Comparison of ENCODE assay signal across 8 cellular contexts in the genomic region with DNA sequence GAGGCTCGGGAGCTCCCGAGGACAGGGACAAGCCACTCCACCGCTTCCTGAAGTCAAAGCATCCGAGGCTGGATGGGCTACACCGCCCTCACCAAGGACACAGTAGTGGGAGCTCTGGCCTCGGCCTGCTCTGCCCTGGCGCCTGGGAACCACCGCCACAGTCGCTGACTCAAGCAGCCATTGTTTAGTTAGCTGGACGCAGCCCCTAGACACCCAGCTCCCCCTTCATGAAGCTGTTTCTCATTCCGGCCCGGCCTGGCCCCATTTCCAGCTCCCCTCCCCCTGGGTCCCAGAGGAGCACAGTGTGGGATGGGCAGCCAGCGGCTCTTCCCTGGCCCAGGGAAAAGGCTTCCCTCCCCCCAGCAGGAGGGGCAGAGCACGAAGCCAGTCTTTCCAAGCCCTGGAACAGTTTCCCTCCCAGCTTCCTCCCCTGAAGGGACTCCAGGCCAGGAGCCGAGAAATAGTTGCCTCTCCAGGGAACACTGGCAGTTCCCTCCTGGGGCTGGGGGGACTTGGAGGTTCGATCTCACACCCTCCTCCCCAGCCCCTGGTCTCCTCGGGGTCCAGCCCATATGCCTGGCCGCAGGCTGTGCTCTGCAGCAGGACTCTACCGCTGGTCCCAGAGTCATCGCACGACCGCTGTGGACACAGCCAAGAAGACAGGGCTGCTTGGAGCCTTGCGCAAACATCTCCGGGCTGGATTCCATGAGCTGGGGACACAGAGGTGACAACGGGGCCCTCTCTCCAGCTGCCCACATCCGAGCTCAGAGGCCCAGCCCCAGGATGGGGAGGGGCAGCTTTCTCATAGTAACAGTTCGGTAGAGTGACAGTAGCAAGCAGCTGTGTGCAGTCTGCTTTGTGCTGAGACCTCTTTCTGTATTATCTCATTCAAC. TPM values are rescaled to one million over a fixed set of nuclear protein-coding genes. Genes with fewer than 3 reads are reported as not detected.
DNase-seq lines count a peak whose midpoint lies in the region; ATAC-seq, FAIRE-seq and TF ChIP-seq lines count a peak whose summit lies in the region.

No MANE protein-coding gene starts in this region.

- TF ChIP-seq CTCF in endothelial cell of umbilical vein (IDR thresholded peaks at IDR 0.05; ENCODE audit: extremely low read depth in 1 of 2, insufficient read depth in 1 of 2, low read depth in 1 of 2, low read length in 2 of 2) = no peak

- H3K36me3 ChIP-seq in endothelial cell of umbilical vein (ENCODE audit: control insufficient read depth in 2 of 2, extremely low read depth in 1 of 2, insufficient read depth in 2 of 2, low read length in 2 of 2) = no peaks in the 10 kb centered on the region

- intact Hi-C loops in endothelial cell of umbilical vein (cut with micrococcal nuclease) = loop anchor here (1.0 to 5.0 kb wide), 4 partner anchors 36 to 214 kb away; a partner anchor contains a TSS

- no peak for ATAC-seq in GM18868 (IDR thresholded peaks at IDR 0.05; ENCODE audit: unreplicated experiment)

- peaks cover 96% of the 10 kb centered on the region for H3K4me1 ChIP-seq in endothelial cell of umbilical vein (ENCODE audit: control insufficient read depth, extremely low read depth, insufficient read depth, low read length)

- peak overlapping the region; percentile 55 for H3K4me2 ChIP-seq in endothelial cell of umbilical vein (ENCODE audit: insufficient read depth, low read length)

- FAIRE-seq in endothelial cell of umbilical vein (lab: Jason Lieb, UNC) = peak; percentile 92

- peaks cover 97% of the 10 kb centered on the region for H3K79me2 ChIP-seq in endothelial cell of umbilical vein (ENCODE audit: control insufficient read depth, insufficient read depth, low read length)

- CTCF ChIA-PET in endothelial cell of umbilical vein (lab: Charles Lee) = interaction anchor here (0.7 to 3.6 kb wide), 10 partner anchors 9 to 234 kb away, joined by 3 to 44 read pairs (median 6); a partner anchor contains a TSS
- CTCF ChIA-PET in activated CD4-positive, alpha-beta T cell treated with anti-CD3 and anti-CD28 coated beads, Interleukin-2, amount 10 ng/mL, durations not matched to agents 7 days and 5 days (lab: Charles Lee) = interaction anchor here (0.8 to 1.0 kb wide), 3 partner anchors 9 to 32 kb away, joined by 3 read pairs; no protein-coding TSS in a partner anchor

- H3K4me3 Mint-ChIP-seq in activated CD4-positive, alpha-beta T cell treated with anti-CD3 and anti-CD28 coated beads, Interleukin-2, amount 10 ng/mL, durations not matched to agents 7 days and 5 days = no peak overlapping the region

- H3K27me3 Mint-ChIP-seq in activated CD4-positive, alpha-beta T cell treated with anti-CD3 and anti-CD28 coated beads, Interleukin-2, amount 10 ng/mL, durations not matched to agents 7 days and 5 days = peaks cover 58% of the 10 kb centered on the region

- peak overlapping the region; percentile 69 for H3K9ac ChIP-seq in endothelial cell of umbilical vein (replicated peaks; ENCODE audit: extremely low read depth, insufficient read depth, low read length)

- H3K4me3 ChIP-seq in endothelial cell of umbilical vein (replicated peaks in 1 of 3; ENCODE audit: insufficient read depth in 1 of 3, low read depth in 1 of 3, low read length in 3 of 3) = peak overlapping the region in 2 of 3 experiments; percentile 1 to 10

- dilution Hi-C loops in endothelial cell of umbilical vein (cut with MboI; ENCODE audit: extremely low pct_ligation_motif_present, low sequenced_read_pairs) = no loop called here

- POLR2A ChIA-PET in endothelial cell of umbilical vein (lab: Charles Lee) = interaction anchor here (1.0 to 2.1 kb wide), 5 partner anchors 12 to 280 kb away, joined by 3 to 5 read pairs (median 4); a partner anchor contains a TSS
- POLR2A ChIA-PET in activated CD4-positive, alpha-beta T cell treated with anti-CD3 and anti-CD28 coated beads, Interleukin-2, amount 10 ng/mL, durations not matched to agents 7 days and 5 days (lab: Charles Lee) = interaction anchor here (1.2 kb wide), 1 partner anchor 106 kb away, joined by 6 read pairs; no protein-coding TSS in a partner anchor

- H3K27ac ChIP-seq in endothelial cell of umbilical vein (ENCODE audit: insufficient read depth, low read depth, low read length) = peak overlapping the region; percentile 91

- H3K36me3 Mint-ChIP-seq in activated CD4-positive, alpha-beta T cell treated with anti-CD3 and anti-CD28 coated beads, Interleukin-2, amount 10 ng/mL, durations not matched to agents 7 days and 5 days (ENCODE audit: low read depth) = no peaks in the 10 kb centered on the region

- peaks cover 22% of the 10 kb centered on the region for H3K4me1 Mint-ChIP-seq in activated CD4-positive, alpha-beta T cell treated with anti-CD3 and anti-CD28 coated beads, Interleukin-2, amount 10 ng/mL, durations not matched to agents 7 days and 5 days

- H4K20me1 ChIP-seq in endothelial cell of umbilical vein (replicated peaks; ENCODE audit: control insufficient read depth, extremely low read depth, insufficient read depth, low read length) = no peaks in the 10 kb centered on the region

- no TSS peak for BruUV-seq in endothelial cell of umbilical vein (replicated peaks; lab: Mats Ljungman, UMichigan)

- H3K27ac Mint-ChIP-seq in activated CD4-positive, alpha-beta T cell treated with anti-CD3 and anti-CD28 coated beads, Interleukin-2, amount 10 ng/mL, durations not matched to agents 7 days and 5 days = no peak overlapping the region

- no peaks in the 10 kb centered on the region for H3K9me3 Mint-ChIP-seq in activated CD4-positive, alpha-beta T cell treated with anti-CD3 and anti-CD28 coated beads, Interleukin-2, amount 10 ng/mL, durations not matched to agents 7 days and 5 days

- H3K9me3 ChIP-seq in endothelial cell of umbilical vein (replicated peaks; ENCODE audit: control insufficient read depth, insufficient read depth, low read length) = no peaks in the 10 kb centered on the region

- no peaks in the 10 kb centered on the region for H3K9me1 ChIP-seq in endothelial cell of umbilical vein (replicated peaks; ENCODE audit: control insufficient read depth, extremely low read depth, insufficient read depth, low read length)

- no peak overlapping the region for H2AFZ ChIP-seq in endothelial cell of umbilical vein (ENCODE audit: low read depth, low read length)

- DNase-seq in DMS153 treated with DMSO at 0.1 percent for 48 hours (lab: John Stamatoyannopoulos, UW; ENCODE audit: unreplicated experiment) (peak; percentile 59), NCI-H69 (lab: John Stamatoyannopoulos, UW) (peak; percentile 50), endothelial cell of umbilical vein (ENCODE audit: low read depth, low spot score) (peak; percentile 98), mucosa of gallbladder (ENCODE audit: low spot score) (peak; percentile 71)
- DNase-seq in activated CD4-positive, alpha-beta T cell treated with anti-CD3 and anti-CD28 coated beads for 4 hours = no peak
- no peak for DNase-seq in activated CD4-positive, alpha-beta T cell treated with anti-CD3 and anti-CD28 coated beads, Interleukin-2, amount 10 ng/mL, durations not matched to agents 7 days and 5 days
- DNase-seq in stimulated activated CD4-positive, alpha-beta T cell treated with anti-CD3 and anti-CD28 coated beads, Interleukin-4, amount 100 ng/mL, for 4 hours = no peak

- no peaks in the 10 kb centered on the region for H3K27me3 ChIP-seq in endothelial cell of umbilical vein (ENCODE audit: control insufficient read depth in 2 of 2, insufficient read depth in 2 of 2, low read length in 2 of 2)

- peak; percentile 45 for TF ChIP-seq POLR2A in endothelial cell of umbilical vein (IDR thresholded peaks at IDR 0.05; ENCODE audit: low read depth, low read length)

TF ChIP-seq in endothelial cell of umbilical vein, 7 proteins besides CTCF, POLR2A, EP300 and RAD21:
- TF ChIP-seq POLR2AphosphoS5 (IDR thresholded peaks at IDR 0.05; ENCODE audit: insufficient read depth, low read depth, low read length) (peak; percentile 77), MYC (IDR thresholded peaks at IDR 0.05; ENCODE audit: low read depth, low read length) (peak; percentile 52), JUN (IDR thresholded peaks at IDR 0.05; ENCODE audit: borderline replicate concordance, insufficient read depth, insufficient read length, low read depth) (no peak), FOS (IDR thresholded peaks at IDR 0.05; ENCODE audit: borderline replicate concordance, insufficient read depth, low read length) (peak; percentile 36), GATA2 (IDR thresholded peaks at IDR 0.05; ENCODE audit: insufficient read depth, insufficient read length, low read depth, low read length) (no peak), EZH2 (IDR thresholded peaks at IDR 0.05; ENCODE audit: borderline replicate concordance, low read depth, low read length, severe bottlenecking) (no peak)
- TF ChIP-seq, protein P1, sequence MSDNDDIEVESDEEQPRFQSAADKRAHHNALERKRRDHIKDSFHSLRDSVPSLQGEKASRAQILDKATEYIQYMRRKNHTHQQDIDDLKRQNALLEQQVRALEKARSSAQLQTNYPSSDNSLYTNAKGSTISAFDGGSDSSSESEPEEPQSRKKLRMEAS (IDR thresholded peaks at IDR 0.05; ENCODE audit: insufficient read depth, insufficient read length) = no peak

RNA-seq across cellular contexts. Expression of a gene that starts 10.0 kb away (rescaled TPM):
- total RNA-seq in endothelial cell of umbilical vein = 834 and 860 TPM in 2 replicates
- polyA plus RNA-seq in endothelial cell of umbilical vein = 300 and 332 TPM in 2 replicates
- 436 and 495 TPM in 2 replicates for polyA plus RNA-seq in endothelial cell of umbilical vein (2011; cell fraction: cytosol; rRNA removed)
- polyA plus RNA-seq in endothelial cell of umbilical vein (2011; cell fraction: nucleus; rRNA removed) = 1,145 and 1,490 TPM in 2 replicates
- 463 and 559 TPM in 2 replicates for polyA plus RNA-seq in endothelial cell of umbilical vein (2012)
- polyA minus RNA-seq in endothelial cell of umbilical vein = 583 and 647 TPM in 2 replicates
- polyA minus RNA-seq in endothelial cell of umbilical vein (2011; cell fraction: cytosol; rRNA and poly(A)+ RNA removed) = 21.9 TPM
- polyA minus RNA-seq in endothelial cell of umbilical vein (2011; cell fraction: nucleus; rRNA and poly(A)+ RNA removed) = 454 and 479 TPM in 2 replicates
- total RNA-seq in mucosa of gallbladder = 82.2 TPM
- total RNA-seq in activated CD4-positive, alpha-beta T cell treated with anti-CD3 and anti-CD28 coated beads, Interleukin-2, amount 10 ng/mL, durations not matched to agents 7 days and 5 days = 1 to 10 TPM; 1.2 to 1.4 TPM

RNA-seq across cellular contexts. Expression of a gene that starts 53.5 kb away (rescaled TPM):
- not detected in 2 replicates for total RNA-seq in endothelial cell of umbilical vein
- polyA plus RNA-seq in endothelial cell of umbilical vein = not detected in 2 replicates
- not detected in 2 replicates for polyA plus RNA-seq in endothelial cell of umbilical vein (2011; cell fraction: cytosol; rRNA removed)
- polyA plus RNA-seq in endothelial cell of umbilical vein (2011; cell fraction: nucleus; rRNA removed) = not detected in 2 replicates
- polyA plus RNA-seq in endothelial cell of umbilical vein (2012) = not detected in 2 replicates
- polyA minus RNA-seq in endothelial cell of umbilical vein = not detected in 2 replicates
- not detected for polyA minus RNA-seq in endothelial cell of umbilical vein (2011; cell fraction: cytosol; rRNA and poly(A)+ RNA removed)
- not detected in 2 replicates for polyA minus RNA-seq in endothelial cell of umbilical vein (2011; cell fraction: nucleus; rRNA and poly(A)+ RNA removed)
- total RNA-seq in mucosa of gallbladder = not detected
- total RNA-seq in activated CD4-positive, alpha-beta T cell treated with anti-CD3 and anti-CD28 coated beads, Interleukin-2, amount 10 ng/mL, durations not matched to agents 7 days and 5 days = not detected

Comparison
In these comparisons a context has a peak if more than half of its experiments do, and no peak if none do; other contexts are left out.
1. DNase-seq: peak in DMS153 treated with DMSO at 0.1 percent for 48 hours (single experiment), NCI-H69 (single experiment), endothelial cell of umbilical vein (single experiment) and mucosa of gallbladder (single experiment); none in activated CD4-positive, alpha-beta T cell treated with anti-CD3 and anti-CD28 coated beads for 4 hours (0 of 2), activated CD4-positive, alpha-beta T cell treated with anti-CD3 and anti-CD28 coated beads, Interleukin-2, amount 10 ng/mL, durations not matched to agents 7 days and 5 days (single experiment) and stimulated activated CD4-positive, alpha-beta T cell treated with anti-CD3 and anti-CD28 coated beads, Interleukin-4, amount 100 ng/mL, for 4 hours (0 of 2).
2. RNA of a gene that starts 10.0 kb away (total RNA-seq): 834 to 860 TPM in endothelial cell of umbilical vein and 82.2 TPM in mucosa of gallbladder (single experiment); 1.2 to 1.4 TPM in activated CD4-positive, alpha-beta T cell treated with anti-CD3 and anti-CD28 coated beads, Interleukin-2, amount 10 ng/mL, durations not matched to agents 7 days and 5 days; every median in the first group is over 10 times any median in the second.